Comparison of ENCODE assay signal across 11 cellular contexts in genomic region chr2:237705225-237705524, GRCh38.
DNase-seq lines count a peak whose midpoint lies in the region; ATAC-seq and TF ChIP-seq lines count a peak whose summit lies in the region.
"Had no signal": no experiment of that assay in that cellular context is flagged by ENCODE, and none has a peak within 500 bp of the region (broad histone marks: within the 10 kb centered on the region; RNA-seq: fewer than 3 reads in every experiment).

No MANE protein-coding gene starts in this region.

- H3K27ac ChIP-seq in HEK293 (ENCODE audit: extremely low read depth, low read depth, low read length) = no peak overlapping the region
- peak overlapping the region; percentile 57 for H3K27ac ChIP-seq in RWPE2 (ENCODE audit: poor library complexity, severe bottlenecking)
- H3K27ac ChIP-seq in rectal smooth muscle tissue (ENCODE audit: low read depth, low read length) = peak overlapping the region; percentile 96

- H3K9me3 ChIP-seq in HEK293 (ENCODE audit: control insufficient read depth, insufficient read depth, low read depth, low read length) (no peaks in the 10 kb centered on the region), RWPE2 (ENCODE audit: severe bottlenecking) (no peaks in the 10 kb centered on the region)

- H3K4me1 Mint-ChIP-seq in effector memory CD8-positive, alpha-beta T cell (ENCODE audit: low read depth in 2 of 2) = peaks cover 76 to 78% of the 10 kb centered on the region in 2 donors

- DNase-seq in RWPE2 (ENCODE audit: low spot score) (no peak), HPDE6-E6E7 (ENCODE audit: extremely low spot score) (no peak), NCI-H1694 (lab: John Stamatoyannopoulos, UW) (no peak), NK-92 (lab: John Stamatoyannopoulos, UW; ENCODE audit: unreplicated experiment) (no peak), middle frontal gyrus (ENCODE audit: extremely low spot score, low spot score) (no peak)
- no peak for DNase-seq in effector memory CD8-positive, alpha-beta T cell
- DNase-seq: activated CD8-positive, alpha-beta memory T cell treated with anti-CD3 and anti-CD28 coated beads, Interleukin-2, amount 50 U/mL, for 4 hours; DMS 273 treated with DMSO at 0.1 percent for 48 hours; NCI-H446 had no signal

- H3K27me3 ChIP-seq in RWPE2 (ENCODE audit: insufficient read depth, poor library complexity, severe bottlenecking) = no peaks in the 10 kb centered on the region
- H3K27me3 ChIP-seq in rectal smooth muscle tissue (ENCODE audit: control insufficient read depth, insufficient read depth, low read length) = no peaks in the 10 kb centered on the region

- peak overlapping the region; percentile 90 for H3K27ac Mint-ChIP-seq in effector memory CD8-positive, alpha-beta T cell

- CTCF ChIA-PET in HEK293 (lab: Yijun Ruan, JAX) = no interaction called here

- POLR2A ChIA-PET in HEK293 (lab: Yijun Ruan, JAX) = no interaction called here

- H3K4me1 ChIP-seq in HEK293 (ENCODE audit: control insufficient read depth, insufficient read depth, low read length) = peaks cover 35% of the 10 kb centered on the region
- peaks cover 45% of the 10 kb centered on the region for H3K4me1 ChIP-seq in RWPE2 (ENCODE audit: insufficient read depth, poor library complexity, severe bottlenecking)
- H3K4me1 ChIP-seq in rectal smooth muscle tissue (ENCODE audit: control insufficient read depth, insufficient read depth, low read length) = peaks cover 69% of the 10 kb centered on the region

- no peaks in the 10 kb centered on the region for H3K9me3 Mint-ChIP-seq in effector memory CD8-positive, alpha-beta T cell

- H3K4me3 Mint-ChIP-seq in effector memory CD8-positive, alpha-beta T cell = peak overlapping the region; percentile 91 to 99

- H3K27me3 Mint-ChIP-seq in effector memory CD8-positive, alpha-beta T cell = no peaks in the 10 kb centered on the region

- H3K4me3 ChIP-seq in HEK293 (ENCODE audit: low read depth, low read length) (no peak overlapping the region), RWPE2 (ENCODE audit: severe bottlenecking) (no peak overlapping the region), rectal smooth muscle tissue (ENCODE audit: low read length) (no peak overlapping the region)

- peaks cover 0 to 17% of the 10 kb centered on the region in 2 experiments; a peak in 2 of 3 replicates for H3K36me3 ChIP-seq in HEK293 (ENCODE audit: control insufficient read depth in 2 of 2, insufficient read depth in 1 of 2, low read length in 2 of 2)
- peaks cover 20% of the 10 kb centered on the region for H3K36me3 ChIP-seq in RWPE2 (ENCODE audit: low read depth)
- H3K36me3 ChIP-seq in rectal smooth muscle tissue (ENCODE audit: control insufficient read depth, insufficient read depth, low read length) = no peaks in the 10 kb centered on the region

- peaks cover 90% of the 10 kb centered on the region for H3K36me3 Mint-ChIP-seq in effector memory CD8-positive, alpha-beta T cell (ENCODE audit: insufficient read depth)

- TF ChIP-seq CTCF in HEK293 (tag by site-specific recombination; IDR thresholded peaks at IDR 0.05) (no peak), RWPE2 (IDR thresholded peaks at IDR 0.05; ENCODE audit: poor library complexity, severe bottlenecking) (no peak)

- no peak for ATAC-seq in RWPE2 (ENCODE audit: low read depth)
- ATAC-seq in effector memory CD8-positive, alpha-beta T cell (replicated peaks) = no peak

- no peak overlapping the region for H3K9ac ChIP-seq in rectal smooth muscle tissue (ENCODE audit: low read length)

TF ChIP-seq in HEK293, 187 proteins besides CTCF, POLR2A, EP300 and RAD21 (continues in another document):
- TF ChIP-seq ZNF37A (tag by site-specific recombination; IDR thresholded peaks at IDR 0.05) (no peak), ZNF549 (tag by site-specific recombination; IDR thresholded peaks at IDR 0.05) (no peak), ZSCAN30 (tag by site-specific recombination; IDR thresholded peaks at IDR 0.05) (no peak), ZNF600 (tag by site-specific recombination; IDR thresholded peaks at IDR 0.05) (peak; percentile 52), ZNF202 (tag by site-specific recombination; IDR thresholded peaks at IDR 0.05; ENCODE audit: borderline replicate concordance) (no peak), ZNF629 (tag by site-specific recombination; IDR thresholded peaks at IDR 0.05) (peak; percentile 69; the same call in 1 of the 2 replicates), ZNF704 (tag by site-specific recombination; IDR thresholded peaks at IDR 0.05) (no peak), ZNF843 (tag by site-specific recombination; IDR thresholded peaks at IDR 0.05) (0 out of 2 replicates have a peak, but pooled peaks have one; percentile 25), GLIS1 (tag by site-specific recombination; IDR thresholded peaks at IDR 0.05) (peak; percentile 73), ZNF133 (tag by site-specific recombination; IDR thresholded peaks at IDR 0.05) (no peak), OSR2 (tag by site-specific recombination; IDR thresholded peaks at IDR 0.05) (peak; percentile 78), HIC1 (tag by site-specific recombination; IDR thresholded peaks at IDR 0.05) (peak; percentile 44; the same call in 1 of the 2 replicates), ZNF274 (IDR thresholded peaks at IDR 0.05; ENCODE audit: low read length) (no peak), ZNF274 (tag by site-specific recombination; IDR thresholded peaks at IDR 0.05; ENCODE audit: borderline replicate concordance) (no peak), ZNF121 (tag by site-specific recombination; IDR thresholded peaks at IDR 0.05) (0 out of 2 replicates have a peak, but pooled peaks have one; percentile 18), ZNF692 (tag by site-specific recombination; IDR thresholded peaks at IDR 0.05) (no peak), ZEB2 (tag by site-specific recombination; IDR thresholded peaks at IDR 0.05) (0 out of 2 replicates have a peak, but pooled peaks have one; percentile 14), KLF1 (tag by site-specific recombination; IDR thresholded peaks at IDR 0.05) (0 out of 2 replicates have a peak, but pooled peaks have one; percentile 12), ZNF548 (tag by site-specific recombination; IDR thresholded peaks at IDR 0.05) (no peak), ZNF626 (tag by site-specific recombination; IDR thresholded peaks at IDR 0.05) (no peak)
